In the genomic region with DNA sequence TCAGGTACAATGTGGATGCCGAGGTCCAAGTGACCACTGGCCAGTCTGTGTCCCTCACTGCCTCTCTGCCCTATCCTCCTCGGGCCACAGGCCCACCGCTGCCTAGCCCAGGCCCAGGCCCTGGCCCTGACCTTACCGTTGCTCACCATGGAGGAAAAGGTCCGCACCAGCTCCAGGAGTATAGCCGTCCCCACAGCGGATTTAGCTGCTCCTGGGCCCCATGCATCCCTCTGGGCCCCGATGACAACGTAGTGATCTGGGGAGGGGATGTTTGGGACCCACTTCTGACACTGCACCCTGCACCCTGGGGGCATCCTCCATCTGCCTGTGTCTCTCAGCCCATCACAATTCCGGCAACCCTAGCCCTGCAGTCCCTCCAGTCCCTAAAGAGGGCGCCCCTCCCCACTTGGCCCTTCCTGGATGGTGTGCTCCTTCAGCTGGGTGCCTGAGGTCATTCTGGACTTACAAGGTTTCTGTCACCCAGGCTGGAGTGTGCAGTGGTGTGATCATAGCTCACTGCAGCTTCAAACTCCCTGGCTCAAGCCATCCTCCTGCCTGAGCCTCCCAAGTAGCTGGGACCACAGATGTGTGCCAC, we compare ENCODE assay signal across 9 cellular contexts. TPM values are rescaled to one million over a fixed set of nuclear protein-coding genes. Genes with fewer than 3 reads are reported as not detected.
DNase-seq lines count a peak whose midpoint lies in the region; ATAC-seq and TF ChIP-seq lines count a peak whose summit lies in the region.
"Had no signal": no experiment of that assay in that cellular context is flagged by ENCODE, and none has a peak within 500 bp of the region (broad histone marks: within the 10 kb centered on the region; RNA-seq: fewer than 3 reads in every experiment).

No MANE protein-coding gene starts in this region.

- no peaks in the 10 kb centered on the region for H3K9me3 Mint-ChIP-seq in activated CD4-positive, alpha-beta memory T cell treated with anti-CD3 and anti-CD28 coated beads, Interleukin-2, amount 10 ng/mL, durations not matched to agents 7 days and 5 days
- H3K9me3 Mint-ChIP-seq in natural killer cell treated with Interleukin-12 subunit alpha and Interleukin-12 subunit beta and Interleukin-15 and Interleukin-18, amount 100 ng/mL, for 72 hours = no peaks in the 10 kb centered on the region

- ATAC-seq in natural killer cell treated with Interleukin-12 subunit alpha and Interleukin-12 subunit beta and Interleukin-15 and Interleukin-18, amount 100 ng/mL, for 72 hours = no peak
- ATAC-seq in HG02798 (IDR thresholded peaks at IDR 0.05; ENCODE audit: poor library complexity, unreplicated experiment) (no peak), HG02884 (IDR thresholded peaks at IDR 0.05; ENCODE audit: unreplicated experiment) (no peak)

- H3K4me1 Mint-ChIP-seq in activated CD4-positive, alpha-beta memory T cell treated with anti-CD3 and anti-CD28 coated beads, Interleukin-2, amount 10 ng/mL, durations not matched to agents 7 days and 5 days = peaks cover 74% of the 10 kb centered on the region
- H3K4me1 Mint-ChIP-seq in natural killer cell treated with Interleukin-12 subunit alpha and Interleukin-12 subunit beta and Interleukin-15 and Interleukin-18, amount 100 ng/mL, for 72 hours (ENCODE audit: low read depth in 2 of 2) = peaks cover 12 to 32% of the 10 kb centered on the region in 2 donors

- DNase-seq in NCI-H2227 (lab: John Stamatoyannopoulos, UW; ENCODE audit: unreplicated experiment) (peak; percentile 36), NCI-H2227 treated with DMSO at 0.1 percent for 48 hours (lab: John Stamatoyannopoulos, UW) (no peak), LNCaP clone FGC (ENCODE audit: low read depth) (no peak)
- DNase-seq in activated CD4-positive, alpha-beta memory T cell treated with anti-CD3 and anti-CD28 coated beads, Interleukin-2, amount 10 ng/mL, durations not matched to agents 7 days and 5 days = no peak
- DNase-seq in natural killer cell treated with Interleukin-12 subunit alpha and Interleukin-12 subunit beta and Interleukin-15 and Interleukin-18, amount 100 ng/mL, for 72 hours (ENCODE audit: low spot score) = no peak
- DNase-seq in NK-92 treated with Interleukin-12 subunit alpha and Interleukin-12 subunit beta, amount 100 ng/mL, for 24 hours (lab: John Stamatoyannopoulos, UW) = no peak
- DNase-seq: C1 segment of cervical spinal cord had no signal

- H3K36me3 Mint-ChIP-seq in activated CD4-positive, alpha-beta memory T cell treated with anti-CD3 and anti-CD28 coated beads, Interleukin-2, amount 10 ng/mL, durations not matched to agents 7 days and 5 days (ENCODE audit: low read depth) = peaks cover 19% of the 10 kb centered on the region
- H3K36me3 Mint-ChIP-seq in natural killer cell treated with Interleukin-12 subunit alpha and Interleukin-12 subunit beta and Interleukin-15 and Interleukin-18, amount 100 ng/mL, for 72 hours = no peaks in the 10 kb centered on the region

- POLR2A ChIA-PET in activated CD4-positive, alpha-beta memory T cell treated with anti-CD3 and anti-CD28 coated beads, Interleukin-2, amount 10 ng/mL, durations not matched to agents 7 days and 5 days (lab: Charles Lee) = interaction anchor here (0.8 to 5.1 kb wide), 9 partner anchors 17 to 90 kb away, joined by 3 to 32 read pairs (median 7); a partner anchor contains a TSS

- peaks cover 3% of the 10 kb centered on the region for H3K27me3 Mint-ChIP-seq in activated CD4-positive, alpha-beta memory T cell treated with anti-CD3 and anti-CD28 coated beads, Interleukin-2, amount 10 ng/mL, durations not matched to agents 7 days and 5 days
- H3K27me3 Mint-ChIP-seq in natural killer cell treated with Interleukin-12 subunit alpha and Interleukin-12 subunit beta and Interleukin-15 and Interleukin-18, amount 100 ng/mL, for 72 hours = no peaks in the 10 kb centered on the region

- TF ChIP-seq CTCF in LNCaP clone FGC (IDR thresholded peaks at IDR 0.05; ENCODE audit: control insufficient read depth, extremely low read depth, insufficient read depth) = 0 out of 2 replicates have a peak, but pooled peaks have one; percentile 4

- CTCF ChIA-PET in activated CD4-positive, alpha-beta memory T cell treated with anti-CD3 and anti-CD28 coated beads, Interleukin-2, amount 10 ng/mL, durations not matched to agents 7 days and 5 days (lab: Charles Lee) = interaction anchor here (0.8 to 9.9 kb wide), 6 partner anchors 17 to 77 kb away, joined by 3 to 163 read pairs (median 5); a partner anchor contains a TSS

- peak overlapping the region; percentile 38 for H3K27ac Mint-ChIP-seq in activated CD4-positive, alpha-beta memory T cell treated with anti-CD3 and anti-CD28 coated beads, Interleukin-2, amount 10 ng/mL, durations not matched to agents 7 days and 5 days
- peak overlapping the region; percentile 62 to 68 for H3K27ac Mint-ChIP-seq in natural killer cell treated with Interleukin-12 subunit alpha and Interleukin-12 subunit beta and Interleukin-15 and Interleukin-18, amount 100 ng/mL, for 72 hours

- H3K4me3 Mint-ChIP-seq in activated CD4-positive, alpha-beta memory T cell treated with anti-CD3 and anti-CD28 coated beads, Interleukin-2, amount 10 ng/mL, durations not matched to agents 7 days and 5 days = no peak overlapping the region
- H3K4me3 Mint-ChIP-seq in natural killer cell treated with Interleukin-12 subunit alpha and Interleukin-12 subunit beta and Interleukin-15 and Interleukin-18, amount 100 ng/mL, for 72 hours = no peak overlapping the region

- H3K4me3 ChIP-seq in LNCaP clone FGC (ENCODE audit: low read depth, low read length) = no peak overlapping the region

RNA-seq across cellular contexts. Expression of a gene that starts 12.1 kb away (rescaled TPM):
- total RNA-seq in activated CD4-positive, alpha-beta memory T cell treated with anti-CD3 and anti-CD28 coated beads, Interleukin-2, amount 10 ng/mL, durations not matched to agents 7 days and 5 days = 1 to 10 TPM; 8.8 to 9.2 TPM
- total RNA-seq in natural killer cell treated with Interleukin-12 subunit alpha and Interleukin-12 subunit beta and Interleukin-15 and Interleukin-18, amount 100 ng/mL, for 72 hours = 10 to 100 TPM; 10.1 to 34.1 TPM

RNA-seq across cellular contexts. Expression of a gene that starts 16.9 kb away (rescaled TPM):
- 10 to 100 TPM; 47.2 to 53.3 TPM for total RNA-seq in activated CD4-positive, alpha-beta memory T cell treated with anti-CD3 and anti-CD28 coated beads, Interleukin-2, amount 10 ng/mL, durations not matched to agents 7 days and 5 days
- 10 to 100 TPM; 17.6 to 19.2 TPM for total RNA-seq in natural killer cell treated with Interleukin-12 subunit alpha and Interleukin-12 subunit beta and Interleukin-15 and Interleukin-18, amount 100 ng/mL, for 72 hours

RNA-seq across cellular contexts. Expression of a gene that starts 27.0 kb away (rescaled TPM):
- not detected for total RNA-seq in activated CD4-positive, alpha-beta memory T cell treated with anti-CD3 and anti-CD28 coated beads, Interleukin-2, amount 10 ng/mL, durations not matched to agents 7 days and 5 days
- not detected for total RNA-seq in natural killer cell treated with Interleukin-12 subunit alpha and Interleukin-12 subunit beta and Interleukin-15 and Interleukin-18, amount 100 ng/mL, for 72 hours

RNA-seq across cellular contexts. Expression of a gene that starts 27.1 kb away (rescaled TPM):
- 10 to 100 TPM; 16.0 to 18.7 TPM for total RNA-seq in activated CD4-positive, alpha-beta memory T cell treated with anti-CD3 and anti-CD28 coated beads, Interleukin-2, amount 10 ng/mL, durations not matched to agents 7 days and 5 days
- total RNA-seq in natural killer cell treated with Interleukin-12 subunit alpha and Interleukin-12 subunit beta and Interleukin-15 and Interleukin-18, amount 100 ng/mL, for 72 hours = 1 to 10 TPM; 5.4 to 5.6 TPM

RNA-seq across cellular contexts. Expression of a gene that starts 43.1 kb away (rescaled TPM):
- 1 to 10 TPM; 1.8 to 2.7 TPM for total RNA-seq in activated CD4-positive, alpha-beta memory T cell treated with anti-CD3 and anti-CD28 coated beads, Interleukin-2, amount 10 ng/mL, durations not matched to agents 7 days and 5 days
- under 1 TPM in 1 of 2 donors, not detected in 1; 0.21 TPM for total RNA-seq in natural killer cell treated with Interleukin-12 subunit alpha and Interleukin-12 subunit beta and Interleukin-15 and Interleukin-18, amount 100 ng/mL, for 72 hours
